8 cellular contexts compared by ENCODE assay signal in the genomic region with DNA sequence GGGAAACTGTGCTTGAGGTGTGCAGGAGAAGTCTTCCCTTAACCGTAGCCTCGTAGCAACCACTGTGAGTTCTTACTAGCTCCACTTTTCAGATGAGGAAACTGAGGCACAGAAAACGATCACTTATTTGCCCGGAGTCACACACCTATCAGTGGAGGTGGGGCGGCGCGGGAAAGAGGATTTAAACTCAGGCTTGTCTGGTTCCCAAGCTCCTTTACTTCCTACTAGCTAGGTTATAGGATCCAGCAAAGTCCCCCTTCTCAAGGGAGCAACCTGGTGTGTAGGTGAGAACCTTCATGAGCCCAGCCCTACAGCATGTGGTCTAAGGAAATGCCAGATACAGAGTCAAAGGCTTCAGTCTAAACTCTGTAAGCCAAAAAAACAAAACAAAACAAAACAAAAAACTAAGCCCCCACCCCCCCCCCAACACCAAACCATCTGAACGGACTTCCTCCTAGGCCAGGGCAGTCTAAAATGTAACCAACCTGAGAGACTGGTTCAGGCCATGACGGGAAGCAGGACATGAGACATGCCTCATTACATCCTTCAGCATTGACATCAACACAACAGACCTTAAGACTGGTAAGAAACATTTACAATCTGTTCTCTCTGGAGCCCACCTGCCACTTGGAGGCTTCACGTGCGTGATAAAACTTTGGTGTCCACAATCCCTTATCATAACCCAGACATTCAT. TPM values are rescaled to one million over a fixed set of nuclear protein-coding genes. Genes with fewer than 3 reads are reported as not detected.
DNase-seq lines count a peak whose midpoint lies in the region; ATAC-seq and TF ChIP-seq lines count a peak whose summit lies in the region.

No MANE protein-coding gene starts in this region.

- no peak for TF ChIP-seq POLR2A in right lobe of liver (IDR thresholded peaks at IDR 0.05)

- H3K4me3 ChIP-seq in heart right ventricle (peak overlapping the region in 9 of 10 donors; percentile 73 to 99 (median 94)), astrocyte of the cerebellum (ENCODE audit: low read depth, low read length) (peak overlapping the region; percentile 92), right lobe of liver (peak overlapping the region; percentile 71 to 94 (median 90))

- no peaks in the 10 kb centered on the region for H3K9me3 ChIP-seq in heart right ventricle
- H3K9me3 ChIP-seq in right lobe of liver = no peaks in the 10 kb centered on the region

- in situ Hi-C loops in astrocyte of the cerebellum (cut with HindIII; ENCODE audit: low sequenced_read_pairs) = no loop called here

- peak overlapping the region; percentile 92 for H3K27ac Mint-ChIP-seq in type B pancreatic cell

- H3K27ac ChIP-seq in heart right ventricle = peak overlapping the region; percentile 81 to 98 (median 96)
- H3K27ac ChIP-seq in right lobe of liver = peak overlapping the region; percentile 68 to 93 (median 93)

- peak in 2 of 8 donors; percentile 1 to 3 for ATAC-seq in heart right ventricle
- no peak for ATAC-seq in left ventricle myocardium superior
- peak in 1 of 4 donors; percentile 2 for ATAC-seq in right lobe of liver
- ATAC-seq in GM21786 (IDR thresholded peaks at IDR 0.05; ENCODE audit: unreplicated experiment) = no peak

- TF ChIP-seq CTCF in heart right ventricle (IDR thresholded peaks at IDR 0.05) (no peak), astrocyte of the cerebellum (IDR thresholded peaks at IDR 0.05; ENCODE audit: low read depth, low read length, missing control alignments) (no peak), right lobe of liver (IDR thresholded peaks at IDR 0.05) (no peak), type B pancreatic cell (conservative IDR thresholded peaks at IDR 0.05) (no peak)

- H3K4me1 Mint-ChIP-seq in type B pancreatic cell (ENCODE audit: unreplicated experiment) = peaks cover 16% of the 10 kb centered on the region

- no peaks in the 10 kb centered on the region for H3K27me3 Mint-ChIP-seq in type B pancreatic cell

- intact Hi-C loops in heart right ventricle (cut with DNase I) (loop anchor here in 6 of 10 donors (2.0 to 10.0 kb wide), 4 partner anchors 106 to 148 kb away; a partner anchor contains a TSS), left ventricle myocardium superior (cut with micrococcal nuclease) (no loop called here), right lobe of liver (cut with DNase I) (loop anchor here in 1 of 2 donors (10.0 kb wide), 1 partner anchor 98 kb away; no protein-coding TSS in a partner anchor)

- H3K4me1 ChIP-seq in heart right ventricle (peaks cover 0 to 45% (median 37%) of the 10 kb centered on the region in 9 donors), right lobe of liver (peaks cover 0 to 7% (median 0%) of the 10 kb centered on the region in 4 donors)

- peak overlapping the region; percentile 93 for H3K4me3 Mint-ChIP-seq in type B pancreatic cell

- H3K36me3 ChIP-seq in heart right ventricle (no peaks in the 10 kb centered on the region), right lobe of liver (no peaks in the 10 kb centered on the region)

- no peaks in the 10 kb centered on the region for H3K27me3 ChIP-seq in heart right ventricle
- no peaks in the 10 kb centered on the region for H3K27me3 ChIP-seq in right lobe of liver

- no peaks in the 10 kb centered on the region for H3K36me3 Mint-ChIP-seq in type B pancreatic cell

- DNase-seq in heart right ventricle (no peak), left ventricle myocardium superior (no peak), astrocyte of the cerebellum (ENCODE audit: low read depth) (no peak), right lobe of liver (peak in 1 of 3 donors; percentile 24), type B pancreatic cell (ENCODE audit: extremely low spot score, unreplicated experiment) (no peak), hippocampal formation (lab: John Stamatoyannopoulos, UW) (no peak), GM03348 (ENCODE audit: low spot score) (no peak)

- H3K9me3 Mint-ChIP-seq in type B pancreatic cell = no peaks in the 10 kb centered on the region

- WGBS in heart right ventricle, 2 donors = 56 to 60% methylated on average over 11 of the region's 11 CpGs
- WGBS in right lobe of liver (ENCODE audit: insufficient coverage, low coverage, low lambda C conversion rate, missing lambda C conversion rate) = 49% methylated on average over 7 of the region's 11 CpGs

RNA-seq across cellular contexts. Expression of a gene that starts 0.7 kb away (rescaled TPM):
- total RNA-seq in heart right ventricle (10 to 100 TPM; 17.3 to 26.6 (median 21.4) TPM), left ventricle myocardium superior (23.1 TPM), right lobe of liver (10 to 100 TPM in 3 of 6 experiments, 1 to 10 TPM in 3; 7.9 to 14.1 (median 10.2) TPM), type B pancreatic cell (ENCODE audit: low replicate concordance) (18.4 and 19.0 TPM in 2 replicates)
- polyA plus RNA-seq in heart right ventricle = 10 to 100 TPM; 12.4 to 14.8 TPM

RNA-seq across cellular contexts. Expression of a gene that starts 14.1 kb away (rescaled TPM):
- total RNA-seq in heart right ventricle (100 to 1,000 TPM in 6 of 10 donors, 10 to 100 TPM in 4; 87.1 to 131 (median 102) TPM), left ventricle myocardium superior (109 TPM), right lobe of liver (10 to 100 TPM; 41.4 to 57.8 (median 47.5) TPM), type B pancreatic cell (ENCODE audit: low replicate concordance) (127 and 140 TPM in 2 replicates)
- polyA plus RNA-seq in heart right ventricle = 100 to 1,000 TPM in 1 of 2 donors, 10 to 100 TPM in 1; 37.8 to 111 TPM
